In the genomic region with DNA sequence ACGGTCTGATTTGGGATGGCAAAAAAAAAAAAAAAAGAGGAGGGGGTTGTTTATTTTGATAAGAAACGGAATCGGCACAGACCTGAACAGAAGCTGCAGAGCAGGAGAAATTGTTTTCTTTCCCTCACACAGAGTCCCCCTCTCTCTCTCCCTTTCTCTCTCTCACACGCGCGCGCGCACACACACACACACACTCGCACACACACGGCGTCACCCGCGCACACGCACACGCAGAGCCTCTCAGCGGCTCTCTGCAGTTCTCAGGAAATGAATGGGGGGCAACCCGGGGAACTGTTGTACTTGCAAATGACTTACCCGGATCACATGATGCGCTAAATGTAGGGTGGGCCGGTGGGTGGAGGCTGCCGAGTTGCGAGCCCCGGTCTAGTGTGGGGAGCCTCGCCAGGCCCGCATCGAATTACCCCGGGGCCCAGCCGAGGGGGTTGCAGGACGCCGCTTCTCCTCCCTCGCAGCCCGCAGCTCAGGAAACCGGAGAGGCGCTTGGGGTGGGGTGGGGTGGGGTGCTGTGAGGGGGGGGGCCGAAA, we compare ENCODE assay signal across 8 cellular contexts. TPM values are rescaled to one million over a fixed set of nuclear protein-coding genes. Genes with fewer than 3 reads are reported as not detected.
DNase-seq lines count a peak whose midpoint lies in the region; ATAC-seq and TF ChIP-seq lines count a peak whose summit lies in the region.

No MANE protein-coding gene starts in this region.

- ATAC-seq in GM18508 (IDR thresholded peaks at IDR 0.05; ENCODE audit: insufficient read depth, unreplicated experiment) (peak; percentile 34), HG02870 (IDR thresholded peaks at IDR 0.05; ENCODE audit: unreplicated experiment) (peak; percentile 38)

- no peaks in the 10 kb centered on the region for H3K9me3 Mint-ChIP-seq in brain

- peaks cover 8 to 25% (median 21%) of the 10 kb centered on the region in 3 donors for H3K4me1 ChIP-seq in skeletal muscle tissue (ENCODE audit: control insufficient read depth in 3 of 3, insufficient read depth in 3 of 3, low read length in 3 of 3)

- peak overlapping the region; percentile 84 for H3K27ac ChIP-seq in skeletal muscle tissue (ENCODE audit: low read depth, low read length)

- no peak for TF ChIP-seq CTCF in brain (conservative IDR thresholded peaks at IDR 0.05)

- peak overlapping the region; percentile 97 to 100 (median 99) for H3K27ac Mint-ChIP-seq in brain

- no peaks in the 10 kb centered on the region for H3K27me3 ChIP-seq in skeletal muscle tissue (ENCODE audit: control insufficient read depth in 3 of 3, insufficient read depth in 3 of 3, low read length in 3 of 3)

- H3K36me3 ChIP-seq in skeletal muscle tissue (ENCODE audit: control insufficient read depth in 3 of 3, insufficient read depth in 3 of 3, low read length in 3 of 3): no peaks in the 10 kb centered on the region

- no peaks in the 10 kb centered on the region for H3K36me3 Mint-ChIP-seq in brain

- DNase-seq in NCI-H1694 treated with DMSO at 0.1 percent for 48 hours (lab: John Stamatoyannopoulos, UW) (peak; percentile 88), UCSD-AML1 (lab: John Stamatoyannopoulos, UW; ENCODE audit: unreplicated experiment) (peak; percentile 11), iPS-NIHi11 (ENCODE audit: low spot score) (peak; percentile 80), OCI-M2 (lab: John Stamatoyannopoulos, UW; ENCODE audit: unreplicated experiment) (no peak)

- peaks cover 38% of the 10 kb centered on the region for H3K4me1 Mint-ChIP-seq in brain

- peaks cover 21% of the 10 kb centered on the region for H3K27me3 Mint-ChIP-seq in brain

- H3K9me3 ChIP-seq in skeletal muscle tissue (ENCODE audit: control insufficient read depth in 3 of 3, low read length in 3 of 3): no peaks in the 10 kb centered on the region

- H3K4me3 ChIP-seq in skeletal muscle tissue (ENCODE audit: low read length in 3 of 3): peak overlapping the region; percentile 85 to 91 (median 91)

- peak overlapping the region; percentile 89 to 98 (median 95) for H3K4me3 Mint-ChIP-seq in brain

- peak overlapping the region; percentile 71 to 89 (median 86) for H3K9ac ChIP-seq in skeletal muscle tissue (ENCODE audit: low read depth in 1 of 3, low read length in 3 of 3)

RNA-seq across cellular contexts. Expression of a gene that starts 0.5 kb away (rescaled TPM):
- polyA plus RNA-seq in brain (ENCODE audit: insufficient read depth, low read depth, low replicate concordance): 4.1 TPM
- total RNA-seq in skeletal muscle tissue: 18.3 TPM
